16 cellular contexts compared by ENCODE assay signal in genomic region chr2:214550774-214551173, GRCh38.
DNase-seq lines count a peak whose midpoint lies in the region; TF ChIP-seq lines count a peak whose summit lies in the region.
"Had no signal": no experiment of that assay in that cellular context is flagged by ENCODE, and none has a peak within 500 bp of the region (broad histone marks: within the 10 kb centered on the region; RNA-seq: fewer than 3 reads in every experiment).

No MANE protein-coding gene starts in this region.

- TF ChIP-seq POLR2A in adrenal gland (IDR thresholded peaks at IDR 0.05), result no peak

- H2BK15ac ChIP-seq in neuronal stem cell (ENCODE audit: low read length), result no peak overlapping the region

- no peak overlapping the region for H4K91ac ChIP-seq in neuronal stem cell (ENCODE audit: low read depth, low read length, poor library complexity)

- no peak overlapping the region for H2BK120ac ChIP-seq in neuronal stem cell (ENCODE audit: low read depth, low read length)

- no peak overlapping the region for H3K27ac ChIP-seq in neuronal stem cell (replicated peaks; ENCODE audit: low read length)
- no peak overlapping the region for H3K27ac ChIP-seq in adrenal gland

- H3K4me3 ChIP-seq in neuronal stem cell (ENCODE audit: low read length in 2 of 2) (no peak overlapping the region), adrenal gland (no peak overlapping the region)

- H2BK5ac ChIP-seq in neuronal stem cell (ENCODE audit: low read length), result no peak overlapping the region

- no peak overlapping the region for H3K18ac ChIP-seq in neuronal stem cell (ENCODE audit: low read length)

- no peak overlapping the region for H3K14ac ChIP-seq in neuronal stem cell (ENCODE audit: low read length)

- intact Hi-C loops in adrenal gland (cut with DNase I), result no loop called here

- DNase-seq in HT1080 (ENCODE audit: low read depth) (peak; percentile 36), MV-4-11 (lab: John Stamatoyannopoulos, UW) (peak; percentile 61), RPMI7951 (ENCODE audit: low read depth) (peak; percentile 22), neuronal stem cell (ENCODE audit: low spot score) (no peak), OCI-M2 (lab: John Stamatoyannopoulos, UW; ENCODE audit: unreplicated experiment) (no peak), adrenal gland (no peak), NCI-H1436 treated with DMSO at 0.1 percent for 48 hours (lab: John Stamatoyannopoulos, UW) (no peak)
- DNase-seq: ACHN; CD4-positive, CD25-positive, alpha-beta regulatory T cell; DMS79 treated with DMSO at 0.1 percent for 48 hours; NCI-H1092 treated with DMSO at 0.1 percent for 48 hours; NCI-H1694 treated with DMSO at 0.1 percent for 48 hours; NCI-H345; NCI-H69; RPMI8226; T-helper 1 cell had no signal

- H2AK5ac ChIP-seq in neuronal stem cell (ENCODE audit: low read depth, low read length), result no peak overlapping the region

- no peaks in the 10 kb centered on the region for H3K4me1 ChIP-seq in neuronal stem cell (ENCODE audit: control insufficient read depth in 2 of 2, insufficient read depth in 1 of 2, low read depth in 1 of 2, low read length in 2 of 2)
- H3K4me1 ChIP-seq in adrenal gland (replicated peaks in 1 of 2), result no peaks in the 10 kb centered on the region

- no peak overlapping the region for H2BK12ac ChIP-seq in neuronal stem cell (ENCODE audit: low read length)

- no peak overlapping the region for H4K8ac ChIP-seq in neuronal stem cell (ENCODE audit: low read depth, low read length)

- no peak overlapping the region for H3K4me2 ChIP-seq in neuronal stem cell (ENCODE audit: insufficient read depth, low read length, poor library complexity, severe bottlenecking)

- no peak overlapping the region for H3K4ac ChIP-seq in neuronal stem cell (ENCODE audit: low read length)

- H3K36me3 ChIP-seq in neuronal stem cell (replicated peaks in 1 of 2; ENCODE audit: control insufficient read depth in 2 of 2, insufficient read depth in 2 of 2, low read length in 2 of 2) (no peaks in the 10 kb centered on the region), adrenal gland (replicated peaks in 1 of 2) (no peaks in the 10 kb centered on the region)

- H3K9me3 ChIP-seq in neuronal stem cell (replicated peaks in 1 of 2; ENCODE audit: control insufficient read depth in 2 of 2, insufficient read depth in 1 of 2, low read depth in 1 of 2, low read length in 2 of 2), result no peaks in the 10 kb centered on the region
- no peaks in the 10 kb centered on the region for H3K9me3 ChIP-seq in adrenal gland (replicated peaks in 1 of 3)

- no peak overlapping the region for H3K9ac ChIP-seq in neuronal stem cell (ENCODE audit: low read depth, low read length, poor library complexity)

- peak overlapping the region; percentile 44 for H2AFZ ChIP-seq in neuronal stem cell (ENCODE audit: low read length)

- no peak overlapping the region for H3K23ac ChIP-seq in neuronal stem cell (ENCODE audit: low read depth, low read length, poor library complexity)

- no CpG with 5 or more reads among the region's 3 CpGs for WGBS in neuronal stem cell (ENCODE audit: extremely low coverage in 2 of 2, insufficient read length in 2 of 2, insufficient replicate concordance in 1 of 2), 2 donors
- WGBS in adrenal gland, 4 donors, result 74 to 82% (median 79%) methylated on average over 3 of the region's 3 CpGs

- no peak for TF ChIP-seq CTCF in adrenal gland (IDR thresholded peaks at IDR 0.05)

- H3K27me3 ChIP-seq in neuronal stem cell (ENCODE audit: control insufficient read depth in 3 of 3, insufficient read depth in 3 of 3, low read depth in 1 of 3, low read length in 3 of 3), result no peaks in the 10 kb centered on the region
- no peaks in the 10 kb centered on the region for H3K27me3 ChIP-seq in adrenal gland

- no peaks in the 10 kb centered on the region for H3K79me1 ChIP-seq in neuronal stem cell (ENCODE audit: low read depth, low read length)

Comparison
In these comparisons a context has a peak if more than half of its experiments do, and no peak if none do; other contexts are left out.
1. DNase-seq: peak in HT1080 (single experiment), MV-4-11 (single experiment) and RPMI7951 (single experiment); none in neuronal stem cell (single experiment), OCI-M2 (single experiment), adrenal gland (0 of 7) and NCI-H1436 treated with DMSO at 0.1 percent for 48 hours (single experiment).